ENCODE assay signal across 8 cellular contexts in the genomic region with DNA sequence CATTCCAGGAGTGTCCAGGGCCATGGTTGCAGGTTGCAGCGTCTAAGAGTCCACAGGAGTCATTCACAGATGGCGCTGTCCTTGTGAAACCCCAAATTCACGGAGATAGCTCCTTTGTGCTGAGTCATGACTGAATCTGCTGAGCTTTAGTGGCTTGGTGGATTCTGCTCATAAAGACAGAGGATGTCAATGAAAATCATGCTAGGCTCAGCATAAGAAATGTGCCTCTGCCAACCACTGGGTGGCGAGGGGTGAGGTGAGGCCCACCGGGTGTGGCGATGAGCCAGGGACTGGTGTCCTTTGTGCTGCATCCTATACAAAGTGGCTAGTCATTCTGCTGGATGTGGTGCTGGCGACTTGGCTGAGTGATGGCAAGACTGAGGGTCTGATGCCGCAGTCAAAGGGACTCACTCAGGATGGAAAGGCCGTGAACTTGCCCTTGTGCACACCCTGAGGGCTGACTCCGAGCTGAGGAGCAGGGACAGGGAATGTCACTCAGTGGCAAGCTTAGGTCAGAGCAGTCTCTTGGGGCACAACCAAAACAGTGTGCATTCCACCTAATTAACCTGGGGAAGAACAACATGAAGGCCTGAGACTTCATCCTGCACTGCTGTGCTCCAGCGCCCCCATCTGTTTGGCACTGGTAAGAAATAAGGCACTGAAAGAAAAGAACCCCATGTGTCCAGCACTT.
DNase-seq lines count a peak whose midpoint lies in the region; ATAC-seq and TF ChIP-seq lines count a peak whose summit lies in the region.

No MANE protein-coding gene starts in this region.

- H2BK12ac ChIP-seq in neuronal stem cell (ENCODE audit: low read length): no peak overlapping the region

- no peak overlapping the region for H4K8ac ChIP-seq in neuronal stem cell (ENCODE audit: low read depth, low read length)

- no peaks in the 10 kb centered on the region for H3K27me3 ChIP-seq in neuronal stem cell (ENCODE audit: control insufficient read depth in 3 of 3, insufficient read depth in 3 of 3, low read depth in 1 of 3, low read length in 3 of 3)

- peak overlapping the region; percentile 94 for H3K27ac Mint-ChIP-seq in chondrocyte (ENCODE audit: unreplicated experiment)

- peaks cover 4% of the 10 kb centered on the region for H3K79me1 ChIP-seq in neuronal stem cell (ENCODE audit: low read depth, low read length)

- no peak overlapping the region for H3K14ac ChIP-seq in neuronal stem cell (ENCODE audit: low read length)

- no peak overlapping the region for H3K9ac ChIP-seq in neuronal stem cell (ENCODE audit: low read depth, low read length, poor library complexity)

- H3K4me2 ChIP-seq in neuronal stem cell (ENCODE audit: insufficient read depth, low read length, poor library complexity, severe bottlenecking): no peak overlapping the region

- no peak overlapping the region for H3K4ac ChIP-seq in neuronal stem cell (ENCODE audit: low read length)

- no peaks in the 10 kb centered on the region for H3K27me3 Mint-ChIP-seq in chondrocyte (ENCODE audit: low read depth)

- no peak for ATAC-seq in HG02852 (IDR thresholded peaks at IDR 0.05; ENCODE audit: unreplicated experiment)

- peak overlapping the region; percentile 62 for H3K18ac ChIP-seq in neuronal stem cell (ENCODE audit: low read length)

- H3K9me3 Mint-ChIP-seq in chondrocyte (ENCODE audit: low read depth): peaks cover 13% of the 10 kb centered on the region

- in situ Hi-C loops in ACHN (cut with HindIII; ENCODE audit: low pct_ligation_motif_present, low pct_unique_long_range_greater_than_20kb, low sequenced_read_pairs) (no loop called here), GM13976 (cut with MboI; ENCODE audit: low sequenced_read_pairs, unreplicated experiment) (no loop called here)

- no peak overlapping the region for H2BK15ac ChIP-seq in neuronal stem cell (ENCODE audit: low read length)

- no peak overlapping the region for H2BK120ac ChIP-seq in neuronal stem cell (ENCODE audit: low read depth, low read length)

- H2AK5ac ChIP-seq in neuronal stem cell (ENCODE audit: low read depth, low read length): no peak overlapping the region

- H3K36me3 Mint-ChIP-seq in chondrocyte (ENCODE audit: low read depth): peaks cover 21% of the 10 kb centered on the region

- DNase-seq in ACHN: peak; percentile 50
- peak; percentile 61 for DNase-seq in GM13976 (ENCODE audit: low spot score)
- DNase-seq in NCI-H748 treated with DMSO at 0.1 percent for 48 hours (lab: John Stamatoyannopoulos, UW): peak; percentile 23
- no peak for DNase-seq in chondrocyte (ENCODE audit: low spot score)
- DNase-seq in neuronal stem cell (ENCODE audit: low spot score): peak; percentile 33
- no peak for DNase-seq in HPDE6-E6E7 (ENCODE audit: extremely low spot score)
- no peak for DNase-seq in SKM-1 (lab: John Stamatoyannopoulos, UW; ENCODE audit: unreplicated experiment)

- peaks cover 0 to 8% of the 10 kb centered on the region in 2 donors for H3K9me3 ChIP-seq in neuronal stem cell (replicated peaks in 1 of 2; ENCODE audit: control insufficient read depth in 2 of 2, insufficient read depth in 1 of 2, low read depth in 1 of 2, low read length in 2 of 2)

- peaks cover 0 to 2% of the 10 kb centered on the region in 2 donors for H3K4me1 ChIP-seq in neuronal stem cell (ENCODE audit: control insufficient read depth in 2 of 2, insufficient read depth in 1 of 2, low read depth in 1 of 2, low read length in 2 of 2)

- H4K91ac ChIP-seq in neuronal stem cell (ENCODE audit: low read depth, low read length, poor library complexity): no peak overlapping the region

- no peak overlapping the region for H2BK5ac ChIP-seq in neuronal stem cell (ENCODE audit: low read length)

- H3K36me3 ChIP-seq in neuronal stem cell (replicated peaks in 1 of 2; ENCODE audit: control insufficient read depth in 2 of 2, insufficient read depth in 2 of 2, low read length in 2 of 2): no peaks in the 10 kb centered on the region

- TF ChIP-seq CTCF in GM13976 (IDR thresholded peaks at IDR 0.05; ENCODE audit: borderline replicate concordance, control extremely low read depth, extremely low read depth, insufficient read depth, missing control alignments) (peak; percentile 30), chondrocyte (IDR thresholded peaks at IDR 0.05) (peak; percentile 66)

- no peak overlapping the region for H3K23ac ChIP-seq in neuronal stem cell (ENCODE audit: low read depth, low read length, poor library complexity)

- no peak overlapping the region for H3K27ac ChIP-seq in neuronal stem cell (replicated peaks; ENCODE audit: low read length)

- no CpG with 5 or more reads among the region's 11 CpGs for WGBS in neuronal stem cell (ENCODE audit: extremely low coverage in 2 of 2, insufficient read length in 2 of 2, insufficient replicate concordance in 1 of 2), 2 donors

- H3K4me3 Mint-ChIP-seq in chondrocyte (ENCODE audit: unreplicated experiment): no peak overlapping the region

- peaks cover 57% of the 10 kb centered on the region for H3K4me1 Mint-ChIP-seq in chondrocyte (ENCODE audit: low read depth)

- H3K4me3 ChIP-seq in neuronal stem cell (ENCODE audit: low read length in 2 of 2): peak overlapping the region in 1 of 2 donors; percentile 9

- H2AFZ ChIP-seq in neuronal stem cell (ENCODE audit: low read length): no peak overlapping the region

Comparison
In these comparisons a context has a peak if more than half of its experiments do, and no peak if none do; other contexts are left out.
1. DNase-seq: peak in ACHN (single experiment), GM13976 (single experiment), NCI-H748 treated with DMSO at 0.1 percent for 48 hours (single experiment) and neuronal stem cell (single experiment); none in chondrocyte (single experiment), HPDE6-E6E7 (single experiment) and SKM-1 (single experiment).